Comparison of ENCODE assay signal across 11 cellular contexts in the genomic region with DNA sequence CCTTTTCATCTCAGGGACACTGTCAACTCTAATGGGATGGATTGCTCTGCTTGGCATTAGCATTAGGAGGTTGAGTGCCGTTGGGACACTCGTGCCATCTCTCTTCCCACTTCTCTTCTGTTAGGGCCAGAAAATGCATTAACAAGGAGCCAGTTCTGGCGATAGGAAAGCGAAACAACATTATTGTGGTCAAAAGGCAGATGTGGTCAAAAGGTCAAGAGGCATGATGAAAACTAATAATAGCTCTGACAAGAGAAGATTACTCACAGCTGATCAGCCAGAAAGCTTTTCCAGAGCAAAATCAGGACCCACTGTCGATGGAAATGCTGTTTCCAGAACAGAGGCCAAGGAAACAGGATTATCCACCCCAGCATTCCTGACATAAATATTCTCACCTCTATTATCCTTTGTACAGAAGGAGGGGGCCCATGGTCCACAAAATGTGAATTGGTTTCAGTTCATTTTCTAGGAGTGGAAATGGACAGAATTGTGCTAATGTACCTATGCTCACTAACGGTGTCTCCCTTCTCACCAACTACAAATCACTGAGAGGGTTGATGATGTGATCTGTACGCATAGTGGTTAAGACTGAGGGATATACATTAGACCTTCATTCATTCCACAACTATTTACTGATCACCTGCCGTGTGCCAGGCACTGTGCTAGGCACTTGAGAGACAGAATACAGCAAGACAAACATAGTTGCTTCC.
DNase-seq lines count a peak whose midpoint lies in the region; ATAC-seq and TF ChIP-seq lines count a peak whose summit lies in the region.
"Had no signal": no experiment of that assay in that cellular context is flagged by ENCODE, and none has a peak within 500 bp of the region (broad histone marks: within the 10 kb centered on the region; RNA-seq: fewer than 3 reads in every experiment).

No MANE protein-coding gene starts in this region.

- TF ChIP-seq POLR2A in IMR-90 (IDR thresholded peaks at IDR 0.05; ENCODE audit: low read depth, low read length) = no peak

- in situ Hi-C loops in IMR-90 (cut with MboI; ENCODE audit: low sequenced_read_pairs) (no loop called here), G401 (cut with HindIII; ENCODE audit: low sequenced_read_pairs) (no loop called here)

- no TSS peak for BruUV-seq in IMR-90 (replicated peaks; lab: Mats Ljungman, UMichigan)

- H4K20me1 ChIP-seq in BLaER1 treated with 17β-estradiol and CSF1 and Interleukin-3, amounts not matched to agents 10 nM and 100 nM = no peaks in the 10 kb centered on the region
- no peaks in the 10 kb centered on the region for H4K20me1 ChIP-seq in IMR-90 (ENCODE audit: insufficient read depth, low read length)

- no peaks in the 10 kb centered on the region for H3K9me1 ChIP-seq in IMR-90 (ENCODE audit: insufficient read depth, low read length)

- intact Hi-C loops in IMR-90 (cut with micrococcal nuclease) = no loop called here
- intact Hi-C loops in dorsolateral prefrontal cortex (cut with DNase I) = no loop called here
- intact Hi-C loops in activated CD4-positive, alpha-beta T cell treated with anti-CD3 and anti-CD28 coated beads, Interleukin-2, amount 10 ng/mL, durations not matched to agents 24 days and 14 days (cut with micrococcal nuclease) = no loop called here

- TF ChIP-seq CTCF in IMR-90 (conservative IDR thresholded peaks at IDR 0.05; ENCODE audit: low read depth, low read length) = no peak
- TF ChIP-seq CTCF in dorsolateral prefrontal cortex (IDR thresholded peaks at IDR 0.05 in 54 of 56, conservative IDR thresholded peaks at IDR 0.05 in 2 of 56; ENCODE audit: low read depth in 1 of 56, partially characterized antibody in 56 of 56) = no peak

- H3K36me3 Mint-ChIP-seq in activated CD4-positive, alpha-beta T cell treated with anti-CD3 and anti-CD28 coated beads, Interleukin-2, amount 10 ng/mL, durations not matched to agents 24 days and 14 days (ENCODE audit: low read depth) = no peaks in the 10 kb centered on the region

- H2AFZ ChIP-seq in IMR-90 (replicated peaks; ENCODE audit: low read length, poor library complexity) = no peak overlapping the region

- no peak overlapping the region for H2BK120ac ChIP-seq in IMR-90 (ENCODE audit: low read depth, low read length)

- H4K91ac ChIP-seq in IMR-90 (ENCODE audit: insufficient read depth, low read depth, low read length) = no peak overlapping the region

- H3K23ac ChIP-seq in IMR-90 (ENCODE audit: low read depth, low read length) = no peak overlapping the region

- H3K18ac ChIP-seq in IMR-90 (ENCODE audit: low read depth, low read length) = no peak overlapping the region

- no peak overlapping the region for H2BK15ac ChIP-seq in IMR-90 (ENCODE audit: low read depth, low read length)

- dilution Hi-C loops in IMR-90 (cut with HindIII; ENCODE audit: low sequenced_read_pairs, unreplicated experiment) = no loop called here

- no peak overlapping the region for H2AK5ac ChIP-seq in IMR-90 (ENCODE audit: low read depth, low read length)

- no peak overlapping the region for H2BK20ac ChIP-seq in IMR-90 (ENCODE audit: low read depth, low read length)

- TF ChIP-seq RAD21 in IMR-90 (IDR thresholded peaks at IDR 0.05; ENCODE audit: low read length) = no peak

- no peak overlapping the region for H3K4me3 ChIP-seq in BLaER1 treated with 17β-estradiol and CSF1 and Interleukin-3, amounts not matched to agents 10 nM and 100 nM
- no peak overlapping the region for H3K4me3 ChIP-seq in IMR-90 (ENCODE audit: insufficient read depth, low read depth, low read length)
- no peak overlapping the region for H3K4me3 ChIP-seq in dorsolateral prefrontal cortex
- H3K4me3 ChIP-seq: psoas muscle, thoracic aorta had no signal

- no peak overlapping the region for H3K14ac ChIP-seq in IMR-90 (replicated peaks; ENCODE audit: low read depth, low read length)

- H2AK9ac ChIP-seq in IMR-90 (replicated peaks; ENCODE audit: low read depth, low read length, poor library complexity) = no peak overlapping the region

- no peak overlapping the region for H3K27ac Mint-ChIP-seq in activated CD4-positive, alpha-beta T cell treated with anti-CD3 and anti-CD28 coated beads, Interleukin-2, amount 10 ng/mL, durations not matched to agents 24 days and 14 days

- no peak overlapping the region for H3K27ac ChIP-seq in BLaER1 treated with 17β-estradiol and CSF1 and Interleukin-3, amounts not matched to agents 10 nM and 100 nM
- H3K27ac ChIP-seq in IMR-90 (ENCODE audit: insufficient read depth, low read length) = no peak overlapping the region
- H3K27ac ChIP-seq in dorsolateral prefrontal cortex = no peak overlapping the region
- H3K27ac ChIP-seq: psoas muscle, thoracic aorta had no signal

- H3K9ac ChIP-seq in BLaER1 treated with 17β-estradiol and CSF1 and Interleukin-3, amounts not matched to agents 10 nM and 100 nM = no peak overlapping the region
- no peak overlapping the region for H3K9ac ChIP-seq in IMR-90 (ENCODE audit: low read depth, low read length)

- H3K4me2 ChIP-seq in BLaER1 treated with 17β-estradiol and CSF1 and Interleukin-3, amounts not matched to agents 10 nM and 100 nM = peak overlapping the region; percentile 35 to 68 (median 57)
- H3K4me2 ChIP-seq in IMR-90 (ENCODE audit: low read depth, low read length) = no peak overlapping the region

- no peak overlapping the region for H2BK5ac ChIP-seq in IMR-90 (ENCODE audit: low read depth, low read length, poor library complexity, severe bottlenecking)

- H3K4me1 Mint-ChIP-seq in activated CD4-positive, alpha-beta T cell treated with anti-CD3 and anti-CD28 coated beads, Interleukin-2, amount 10 ng/mL, durations not matched to agents 24 days and 14 days = no peaks in the 10 kb centered on the region

- no peaks in the 10 kb centered on the region for H3K79me1 ChIP-seq in IMR-90 (ENCODE audit: low read depth in 1 of 2, low read length in 2 of 2)

- no CpG with 5 or more reads among the region's 8 CpGs for WGBS in IMR-90 (ENCODE audit: extremely low coverage in 2 of 2, insufficient read length in 1 of 2), 2 experiments

- no peaks in the 10 kb centered on the region for H3K9me3 Mint-ChIP-seq in activated CD4-positive, alpha-beta T cell treated with anti-CD3 and anti-CD28 coated beads, Interleukin-2, amount 10 ng/mL, durations not matched to agents 24 days and 14 days

- CTCF ChIA-PET in IMR-90 (lab: Yijun Ruan, JAX) = interaction anchor here (0.9 kb wide), 1 partner anchor 21 kb away, joined by 3 read pairs; no protein-coding TSS in a partner anchor

- no peak overlapping the region for H3K4ac ChIP-seq in IMR-90 (ENCODE audit: low read depth, low read length)

- no peaks in the 10 kb centered on the region for H3K36me3 ChIP-seq in BLaER1 treated with 17β-estradiol and CSF1 and Interleukin-3, amounts not matched to agents 10 nM and 100 nM
- no peaks in the 10 kb centered on the region for H3K36me3 ChIP-seq in IMR-90 (ENCODE audit: control insufficient read depth, insufficient read depth, low read length)
- H3K36me3 ChIP-seq: thoracic aorta had no signal

- no peak overlapping the region for H4K5ac ChIP-seq in IMR-90 (ENCODE audit: low read depth, low read length)

- peaks cover 1% of the 10 kb centered on the region for H3K27me3 Mint-ChIP-seq in activated CD4-positive, alpha-beta T cell treated with anti-CD3 and anti-CD28 coated beads, Interleukin-2, amount 10 ng/mL, durations not matched to agents 24 days and 14 days

- H3K4me3 Mint-ChIP-seq in activated CD4-positive, alpha-beta T cell treated with anti-CD3 and anti-CD28 coated beads, Interleukin-2, amount 10 ng/mL, durations not matched to agents 24 days and 14 days = no peak overlapping the region

- H4K8ac ChIP-seq in IMR-90 (ENCODE audit: low read depth in 2 of 2, low read length in 2 of 2) = no peak overlapping the region

- no peak overlapping the region for H3K56ac ChIP-seq in IMR-90 (ENCODE audit: extremely low read depth, insufficient read depth, low read length)

- H3K4me1 ChIP-seq in BLaER1 treated with 17β-estradiol and CSF1 and Interleukin-3, amounts not matched to agents 10 nM and 100 nM = peaks cover 13 to 20% (median 17%) of the 10 kb centered on the region in 10 experiments
- no peaks in the 10 kb centered on the region; the same call in 1 of the 2 replicates for H3K4me1 ChIP-seq in IMR-90 (ENCODE audit: control insufficient read depth, insufficient read depth, low read length)
- H3K4me1 ChIP-seq: psoas muscle had no signal

- peak; percentile 40 for ATAC-seq in GM19468 (IDR thresholded peaks at IDR 0.05; ENCODE audit: extremely low read depth, unreplicated experiment)
- no peak for ATAC-seq in IMR-90 (ENCODE audit: low read depth)
- ATAC-seq: psoas muscle had no signal

- POLR2A ChIA-PET in IMR-90 (lab: Charles Lee; ENCODE audit: unreplicated experiment) = no interaction called here

- peak; percentile 37 for DNase-seq in IMR-90
- DNase-seq in fibroblast of the conjunctiva (ENCODE audit: low read depth) = peak; percentile 20
- no peak for DNase-seq in mesenteric fat pad (ENCODE audit: low spot score)
- DNase-seq in dorsolateral prefrontal cortex = no peak
- no peak for DNase-seq in activated CD4-positive, alpha-beta T cell treated with anti-CD3 and anti-CD28 coated beads, Interleukin-2, amount 10 ng/mL, durations not matched to agents 24 days and 14 days
- DNase-seq in G401 (ENCODE audit: low spot score) = no peak
- DNase-seq: NCI-H526 treated with DMSO at 0.1 percent for 48 hours, psoas muscle had no signal

- H3K27me3 ChIP-seq in BLaER1 treated with 17β-estradiol and CSF1 and Interleukin-3, amounts not matched to agents 10 nM and 100 nM = no peaks in the 10 kb centered on the region
- peaks cover 1% of the 10 kb centered on the region; the same call in 1 of the 2 replicates for H3K27me3 ChIP-seq in IMR-90 (ENCODE audit: control insufficient read depth, insufficient read depth, low read length)
- no peaks in the 10 kb centered on the region for H3K27me3 ChIP-seq in dorsolateral prefrontal cortex

- no peaks in the 10 kb centered on the region for H3K9me3 ChIP-seq in BLaER1 treated with 17β-estradiol and CSF1 and Interleukin-3, amounts not matched to agents 10 nM and 100 nM (replicated peaks in 1 of 11)
- no peaks in the 10 kb centered on the region for H3K9me3 ChIP-seq in IMR-90 (ENCODE audit: control insufficient read depth, insufficient read depth, low read length)
- H3K9me3 ChIP-seq: psoas muscle, thoracic aorta had no signal

TF ChIP-seq in IMR-90, 13 proteins besides CTCF, POLR2A, EP300 and RAD21 (continues in another document):
- TF ChIP-seq RCOR1 (IDR thresholded peaks at IDR 0.05; ENCODE audit: insufficient replicate concordance, low read length) (no peak), ELK1 (IDR thresholded peaks at IDR 0.05; ENCODE audit: borderline replicate concordance, low read depth, low read length) (no peak), SMC3 (IDR thresholded peaks at IDR 0.05; ENCODE audit: low read depth, low read length) (no peak), MXI1 (IDR thresholded peaks at IDR 0.05; ENCODE audit: borderline replicate concordance, low read depth, low read length) (no peak)

Comparison
In these comparisons a context has a peak if more than half of its experiments do, and no peak if none do; other contexts are left out.
1. DNase-seq: peak in IMR-90 (single experiment) and fibroblast of the conjunctiva (single experiment); none in mesenteric fat pad (single experiment), dorsolateral prefrontal cortex (0 of 10), activated CD4-positive, alpha-beta T cell treated with anti-CD3 and anti-CD28 coated beads, Interleukin-2, amount 10 ng/mL, durations not matched to agents 24 days and 14 days (single experiment) and G401 (single experiment).